In the genomic region with DNA sequence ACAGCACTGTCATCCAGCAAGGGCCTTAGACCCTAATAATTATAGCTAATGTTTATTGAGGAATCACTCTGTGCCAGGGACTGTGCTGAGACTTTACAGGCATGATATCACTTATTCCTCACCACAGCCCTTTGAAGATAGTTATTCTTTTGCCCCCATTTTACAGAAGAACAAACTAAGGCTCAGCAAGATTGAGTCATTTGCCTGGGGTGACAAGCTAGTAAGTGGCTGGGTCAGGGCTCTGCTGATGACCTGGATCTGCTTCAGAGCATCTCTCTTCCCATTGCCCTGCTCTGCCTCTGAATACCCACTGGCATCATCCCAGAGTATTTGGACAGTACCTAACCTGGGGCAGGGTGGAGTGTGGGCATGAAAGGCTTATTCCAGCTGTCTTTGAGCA, we compare ENCODE assay signal across 19 cellular contexts. TPM values are rescaled to one million over a fixed set of nuclear protein-coding genes. Genes with fewer than 3 reads are reported as not detected.
DNase-seq lines count a peak whose midpoint lies in the region; ATAC-seq and TF ChIP-seq lines count a peak whose summit lies in the region.
"Had no signal": no experiment of that assay in that cellular context is flagged by ENCODE, and none has a peak within 500 bp of the region (broad histone marks: within the 10 kb centered on the region; RNA-seq: fewer than 3 reads in every experiment).

No MANE protein-coding gene starts in this region.

- no peak for TF ChIP-seq POLR2A in adrenal gland (IDR thresholded peaks at IDR 0.05)

- H3K27ac ChIP-seq in BLaER1, result no peak overlapping the region
- no peak overlapping the region for H3K27ac ChIP-seq in CD4-positive, alpha-beta memory T cell (ENCODE audit: low read depth, low read length)
- peak overlapping the region in 2 of 5 donors; percentile 52 to 66 for H3K27ac ChIP-seq in adrenal gland
- H3K27ac ChIP-seq: heart left ventricle, lower lobe of right lung, ovary, right lobe of liver, tibial nerve had no signal

- H3K4me1 ChIP-seq in BLaER1 (peaks cover 87% of the 10 kb centered on the region), adrenal gland (replicated peaks in 1 of 2) (peaks cover 21 to 36% of the 10 kb centered on the region in 2 donors)
- H3K4me1 ChIP-seq in CD4-positive, alpha-beta memory T cell (ENCODE audit: insufficient read depth, low read length), result peaks cover 70% of the 10 kb centered on the region

- peaks cover 48% of the 10 kb centered on the region for H3K36me3 ChIP-seq in BLaER1
- H3K36me3 ChIP-seq in CD4-positive, alpha-beta memory T cell (ENCODE audit: insufficient read depth, low read length), result peaks cover 49% of the 10 kb centered on the region
- H3K36me3 ChIP-seq in adrenal gland (replicated peaks in 1 of 2), result peaks cover 0 to 60% of the 10 kb centered on the region in 2 donors
- H3K36me3 ChIP-seq: ovary had no signal

- POLR2A ChIA-PET in CD4-positive, alpha-beta memory T cell (lab: Charles Lee; ENCODE audit: partially characterized antibody), result interaction anchor here (1.1 to 3.3 kb wide), 2 partner anchors 11 to 32 kb away, joined by 3 to 23 read pairs; a partner anchor contains a TSS
- POLR2A ChIA-PET in activated CD4-positive, alpha-beta memory T cell treated with anti-CD3 and anti-CD28 coated beads, Interleukin-2, amount 10 ng/mL, durations not matched to agents 7 days and 5 days (lab: Charles Lee), result interaction anchor here (0.7 to 4.4 kb wide), 6 partner anchors 9 to 360 kb away, joined by 3 to 33 read pairs (median 4); a partner anchor contains a TSS

- no peak for ATAC-seq in memory B cell (ENCODE audit: low read depth)
- ATAC-seq: heart left ventricle, lower lobe of right lung, right lobe of liver had no signal

- peak overlapping the region in 1 of 8 donors; percentile 35 for H3K4me3 Mint-ChIP-seq in CD4-positive, alpha-beta memory T cell
- no peak overlapping the region for H3K4me3 Mint-ChIP-seq in activated CD4-positive, alpha-beta memory T cell treated with anti-CD3 and anti-CD28 coated beads, Interleukin-2, amount 10 ng/mL, durations not matched to agents 7 days and 5 days
- H3K4me3 Mint-ChIP-seq in memory B cell, result peak overlapping the region; percentile 5
- H3K4me3 Mint-ChIP-seq: endodermal cell had no signal

- no peaks in the 10 kb centered on the region for H3K27me3 ChIP-seq in BLaER1
- H3K27me3 ChIP-seq in CD4-positive, alpha-beta memory T cell (ENCODE audit: insufficient read depth, low read length), result no peaks in the 10 kb centered on the region
- no peaks in the 10 kb centered on the region for H3K27me3 ChIP-seq in adrenal gland
- H3K27me3 ChIP-seq: heart left ventricle, ovary, right lobe of liver, tibial nerve had no signal

- peaks cover 22 to 76% of the 10 kb centered on the region in 2 donors for H3K36me3 Mint-ChIP-seq in CD4-positive, alpha-beta memory T cell
- H3K36me3 Mint-ChIP-seq in activated CD4-positive, alpha-beta memory T cell treated with anti-CD3 and anti-CD28 coated beads, Interleukin-2, amount 10 ng/mL, durations not matched to agents 7 days and 5 days (ENCODE audit: low read depth), result peaks cover 42% of the 10 kb centered on the region
- peaks cover 29% of the 10 kb centered on the region for H3K36me3 Mint-ChIP-seq in memory B cell

- H3K4me3 ChIP-seq in BLaER1 (no peak overlapping the region), adrenal gland (no peak overlapping the region)
- no peak overlapping the region for H3K4me3 ChIP-seq in CD4-positive, alpha-beta memory T cell (ENCODE audit: low read length in 2 of 2)
- H3K4me3 ChIP-seq: heart left ventricle, lower lobe of right lung, ovary, right lobe of liver, tibial nerve had no signal

- H4K20me1 ChIP-seq in BLaER1, result peaks cover 74% of the 10 kb centered on the region

- intact Hi-C loops in CD4-positive, alpha-beta memory T cell (cut with micrococcal nuclease), result no loop called here
- intact Hi-C loops in adrenal gland (cut with DNase I), result no loop called here

- peaks cover 38 to 80% (median 62%) of the 10 kb centered on the region in 4 donors for H3K4me1 Mint-ChIP-seq in CD4-positive, alpha-beta memory T cell
- peaks cover 38% of the 10 kb centered on the region for H3K4me1 Mint-ChIP-seq in activated CD4-positive, alpha-beta memory T cell treated with anti-CD3 and anti-CD28 coated beads, Interleukin-2, amount 10 ng/mL, durations not matched to agents 7 days and 5 days
- peaks cover 57% of the 10 kb centered on the region for H3K4me1 Mint-ChIP-seq in memory B cell

- peak overlapping the region in 6 of 7 donors; percentile 16 to 83 (median 62) for H3K27ac Mint-ChIP-seq in CD4-positive, alpha-beta memory T cell
- H3K27ac Mint-ChIP-seq in activated CD4-positive, alpha-beta memory T cell treated with anti-CD3 and anti-CD28 coated beads, Interleukin-2, amount 10 ng/mL, durations not matched to agents 7 days and 5 days, result peak overlapping the region; percentile 61
- H3K27ac Mint-ChIP-seq in memory B cell, result peak overlapping the region; percentile 81

- no peaks in the 10 kb centered on the region for H3K9me3 Mint-ChIP-seq in CD4-positive, alpha-beta memory T cell
- H3K9me3 Mint-ChIP-seq in activated CD4-positive, alpha-beta memory T cell treated with anti-CD3 and anti-CD28 coated beads, Interleukin-2, amount 10 ng/mL, durations not matched to agents 7 days and 5 days, result no peaks in the 10 kb centered on the region
- no peaks in the 10 kb centered on the region for H3K9me3 Mint-ChIP-seq in memory B cell
- H3K9me3 Mint-ChIP-seq: endodermal cell had no signal

- 0 out of 2 replicates have a peak overlapping the region, but pooled peaks have one; percentile 34 for H3K9ac ChIP-seq in BLaER1

- no peak for TF ChIP-seq CTCF in adrenal gland (IDR thresholded peaks at IDR 0.05)

- CTCF ChIA-PET in CD4-positive, alpha-beta memory T cell (lab: Charles Lee; ENCODE audit: partially characterized antibody), result interaction anchor here (0.6 to 2.3 kb wide), 4 partner anchors 9 to 59 kb away, joined by 3 to 8 read pairs (median 5); no protein-coding TSS in a partner anchor
- CTCF ChIA-PET in activated CD4-positive, alpha-beta memory T cell treated with anti-CD3 and anti-CD28 coated beads, Interleukin-2, amount 10 ng/mL, durations not matched to agents 7 days and 5 days (lab: Charles Lee), result interaction anchor here (1.1 to 2.7 kb wide), 2 partner anchors 9 to 50 kb away, joined by 3 to 17 read pairs; no protein-coding TSS in a partner anchor

- H3K27me3 Mint-ChIP-seq in CD4-positive, alpha-beta memory T cell, result no peaks in the 10 kb centered on the region
- H3K27me3 Mint-ChIP-seq in activated CD4-positive, alpha-beta memory T cell treated with anti-CD3 and anti-CD28 coated beads, Interleukin-2, amount 10 ng/mL, durations not matched to agents 7 days and 5 days, result no peaks in the 10 kb centered on the region
- no peaks in the 10 kb centered on the region for H3K27me3 Mint-ChIP-seq in memory B cell

- DNase-seq in CD4-positive, alpha-beta memory T cell, result no peak
- DNase-seq in activated CD4-positive, alpha-beta memory T cell treated with anti-CD3 and anti-CD28 coated beads, Interleukin-2, amount 10 ng/mL, durations not matched to agents 7 days and 5 days, result no peak
- DNase-seq in memory B cell (ENCODE audit: low spot score in 2 of 2) (no peak), NCI-H526 (lab: John Stamatoyannopoulos, UW) (no peak), adrenal gland (no peak), globus pallidus (ENCODE audit: low spot score) (no peak)
- DNase-seq: activated effector memory CD4-positive, alpha-beta T cell treated with Interleukin-2 at 50 U/mL for 16 hours; EL; endodermal cell; heart left ventricle; KG1; NCI-H1092 treated with DMSO at 0.1 percent for 48 hours; NCI-H2081 treated with DMSO at 0.1 percent for 48 hours; ovary; stimulated activated naive CD4-positive, alpha-beta T cell had no signal

- H3K9me3 ChIP-seq in BLaER1 (no peaks in the 10 kb centered on the region), adrenal gland (replicated peaks in 1 of 3) (no peaks in the 10 kb centered on the region)
- no peaks in the 10 kb centered on the region for H3K9me3 ChIP-seq in CD4-positive, alpha-beta memory T cell (ENCODE audit: control insufficient read depth in 1 of 2, low read length in 2 of 2)
- H3K9me3 ChIP-seq: heart left ventricle, lower lobe of right lung, ovary, right lobe of liver, tibial nerve had no signal

- peak overlapping the region; percentile 76 for H3K4me2 ChIP-seq in BLaER1

RNA-seq across cellular contexts. Expression of a gene that starts 11.8 kb away (rescaled TPM):
- total RNA-seq in CD4-positive, alpha-beta memory T cell, result 100 to 1,000 TPM; 265 to 276 TPM
- polyA plus RNA-seq in CD4-positive, alpha-beta memory T cell, result 10 to 100 TPM in 1 of 2 donors, 1 to 10 TPM in 1; 9.1 to 42.6 TPM
- total RNA-seq in activated CD4-positive, alpha-beta memory T cell treated with anti-CD3 and anti-CD28 coated beads, Interleukin-2, amount 10 ng/mL, durations not matched to agents 7 days and 5 days, result 10 to 100 TPM; 72.7 to 73.5 TPM
- 100 to 1,000 TPM in 1 of 8 donors, 10 to 100 TPM in 7; 60.5 to 180 (median 83.2) TPM for total RNA-seq in adrenal gland
- 10 to 100 TPM; 10.2 to 25.8 (median 25.7) TPM for polyA plus RNA-seq in adrenal gland
